8 cellular contexts compared by ENCODE assay signal in the genomic region with DNA sequence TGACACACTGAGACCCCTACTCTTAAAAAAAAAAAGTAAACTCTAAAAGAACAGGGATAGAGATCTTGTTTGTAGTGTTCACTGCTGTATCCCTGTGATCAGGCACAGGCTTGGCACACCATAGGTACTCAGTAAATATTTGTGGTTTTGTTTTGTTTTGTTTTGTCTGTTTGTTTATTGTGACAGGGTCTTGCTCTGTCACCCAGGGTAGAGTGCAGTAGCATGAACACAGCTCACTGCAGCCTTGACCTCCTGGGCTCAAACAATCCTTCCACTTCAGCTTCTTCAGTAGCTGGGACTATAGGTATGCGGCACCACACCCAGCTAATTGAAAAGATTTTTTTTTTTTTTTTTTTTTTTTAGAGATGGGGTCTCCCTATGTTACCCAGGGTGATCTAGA.
"Had no signal": no experiment of that assay in that cellular context is flagged by ENCODE, and none has a peak within 500 bp of the region (broad histone marks: within the 10 kb centered on the region; RNA-seq: fewer than 3 reads in every experiment).

No MANE protein-coding gene starts in this region.

- DNase-seq: GDM1, GF-D8 had no signal

- FAIRE-seq: G401.6, GM12878, GM12891, GM12892, GM18507, GM19239 had no signal

- ATAC-seq: GM12878 had no signal

- H3K4me3 ChIP-seq: GM12878 had no signal
